In genomic region chr21:31281561-31281960, GRCh38 we compare ENCODE assay signal across 2 cellular contexts.
A peak's percentile ranks its signal among the peaks of the same experiment; 100 is the strongest.
TF ChIP-seq lines count a peak whose summit lies in the region.

No MANE protein-coding gene starts in this region.

TF ChIP-seq in HCT116, 20 proteins besides CTCF, POLR2A, EP300 and RAD21 (continued from another document):
- TF ChIP-seq CBX3 (IDR thresholded peaks at IDR 0.05; ENCODE audit: low read depth), result no peak
- no peak for TF ChIP-seq SIN3A (IDR thresholded peaks at IDR 0.05; ENCODE audit: low read depth)
- no peak for TF ChIP-seq ELF1 (IDR thresholded peaks at IDR 0.05; ENCODE audit: borderline replicate concordance, low read depth)
- no peak for TF ChIP-seq YY1 (IDR thresholded peaks at IDR 0.05; ENCODE audit: extremely low read depth, insufficient replicate concordance, low read depth, low read length)
- no peak for TF ChIP-seq SP1 (IDR thresholded peaks at IDR 0.05; ENCODE audit: low read depth)

TF ChIP-seq in K562, 482 proteins besides CTCF, POLR2A, EP300 and RAD21 (continued from another document):
- TF ChIP-seq, protein P1, sequence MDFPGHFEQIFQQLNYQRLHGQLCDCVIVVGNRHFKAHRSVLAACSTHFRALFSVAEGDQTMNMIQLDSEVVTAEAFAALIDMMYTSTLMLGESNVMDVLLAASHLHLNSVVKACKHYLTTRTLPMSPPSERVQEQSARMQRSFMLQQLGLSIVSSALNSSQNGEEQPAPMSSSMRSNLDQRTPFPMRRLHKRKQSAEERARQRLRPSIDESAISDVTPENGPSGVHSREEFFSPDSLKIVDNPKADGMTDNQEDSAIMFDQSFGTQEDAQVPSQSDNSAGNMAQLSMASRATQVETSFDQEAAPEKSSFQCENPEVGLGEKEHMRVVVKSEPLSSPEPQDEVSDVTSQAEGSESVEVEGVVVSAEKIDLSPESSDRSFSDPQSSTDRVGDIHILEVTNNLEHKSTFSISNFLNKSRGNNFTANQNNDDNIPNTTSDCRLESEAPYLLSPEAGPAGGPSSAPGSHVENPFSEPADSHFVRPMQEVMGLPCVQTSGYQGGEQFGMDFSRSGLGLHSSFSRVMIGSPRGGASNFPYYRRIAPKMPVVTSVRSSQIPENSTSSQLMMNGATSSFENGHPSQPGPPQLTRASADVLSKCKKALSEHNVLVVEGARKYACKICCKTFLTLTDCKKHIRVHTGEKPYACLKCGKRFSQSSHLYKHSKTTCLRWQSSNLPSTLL (IDR thresholded peaks at IDR 0.05), result no peak
- 0 out of 2 replicates have a peak, but pooled peaks have one; percentile 16 for TF ChIP-seq ELF4 (CRISPR knock-in tag; IDR thresholded peaks at IDR 0.05)
